Comparison of ENCODE assay signal across 8 cellular contexts in the genomic region with DNA sequence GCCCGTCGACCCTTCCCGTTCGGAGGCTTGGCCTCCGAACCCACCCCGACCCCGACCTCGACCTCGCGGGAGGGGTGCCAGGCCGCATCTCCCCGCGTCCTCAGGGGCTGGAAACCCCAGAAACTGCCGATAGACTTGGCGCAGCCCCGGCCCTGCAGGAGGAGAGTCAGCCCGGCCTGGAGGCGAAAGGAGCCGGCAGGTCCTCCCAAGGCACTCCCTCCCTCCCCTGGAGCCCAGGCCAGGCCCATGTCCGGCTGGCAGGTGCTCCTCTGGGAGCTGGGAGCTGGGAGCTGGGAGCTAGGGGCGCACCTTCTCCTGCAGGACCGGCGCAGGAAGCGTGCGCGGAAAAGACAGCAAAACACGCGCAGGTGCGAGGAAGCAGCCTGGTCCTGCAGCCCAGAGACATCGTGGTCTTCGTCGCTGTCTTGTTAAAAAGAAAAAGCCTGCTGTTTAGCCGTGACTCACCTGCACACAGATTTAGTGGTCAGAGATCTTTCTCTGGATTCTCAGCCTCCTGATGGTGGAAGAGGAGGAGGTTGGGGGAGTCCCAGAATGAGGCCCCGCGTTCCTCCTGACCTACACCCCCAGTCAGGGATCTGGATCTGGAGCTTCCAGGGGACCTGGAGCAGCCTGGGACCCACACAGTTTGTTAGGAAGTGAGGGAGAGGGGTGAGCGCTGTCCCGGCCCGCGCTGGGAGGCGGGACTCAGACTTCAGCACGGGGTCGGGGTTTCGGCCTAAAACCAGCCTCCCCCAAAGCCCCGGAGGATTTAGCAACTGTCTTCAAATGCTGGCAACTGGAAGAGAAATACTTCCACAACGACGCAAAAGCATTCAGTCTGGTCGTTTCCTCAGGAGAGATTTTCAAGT. TPM values are rescaled to one million over a fixed set of nuclear protein-coding genes. Genes with fewer than 3 reads are reported as not detected.
DNase-seq lines count a peak whose midpoint lies in the region; ATAC-seq, FAIRE-seq and TF ChIP-seq lines count a peak whose summit lies in the region.

No MANE protein-coding gene starts in this region.

- no peak overlapping the region for H2BK5ac ChIP-seq in IMR-90 (ENCODE audit: low read depth, low read length, poor library complexity, severe bottlenecking)

- peak overlapping the region; percentile 85 for H3K27ac ChIP-seq in CD4-positive, alpha-beta memory T cell (ENCODE audit: low read depth, low read length)
- no peak overlapping the region for H3K27ac ChIP-seq in IMR-90 (ENCODE audit: insufficient read depth, low read length)
- peak overlapping the region; percentile 92 to 95 for H3K27ac ChIP-seq in left lung
- H3K27ac ChIP-seq in thyroid gland = peak overlapping the region; percentile 92 to 99 (median 99)

- no peak overlapping the region; the same call in 1 of the 2 replicates for H4K91ac ChIP-seq in IMR-90 (ENCODE audit: insufficient read depth, low read depth, low read length)

- H3K9me1 ChIP-seq in IMR-90 (ENCODE audit: insufficient read depth, low read length) = no peaks in the 10 kb centered on the region

- no peak overlapping the region for H3K9ac ChIP-seq in IMR-90 (ENCODE audit: low read depth, low read length)

- peaks cover 46% of the 10 kb centered on the region for H3K4me1 ChIP-seq in CD4-positive, alpha-beta memory T cell (ENCODE audit: insufficient read depth, low read length)
- H3K4me1 ChIP-seq in IMR-90 (ENCODE audit: control insufficient read depth, insufficient read depth, low read length) (peaks cover 11% of the 10 kb centered on the region), left lung (peaks cover 6 to 42% of the 10 kb centered on the region in 2 donors), thyroid gland (peaks cover 27 to 52% of the 10 kb centered on the region in 2 donors)

- peak overlapping the region; percentile 75 to 96 (median 94) for H3K27ac Mint-ChIP-seq in CD4-positive, alpha-beta memory T cell
- H3K27ac Mint-ChIP-seq in brain = peak overlapping the region in 2 of 5 experiments; percentile 45 to 89

- no peaks in the 10 kb centered on the region for H3K36me3 ChIP-seq in CD4-positive, alpha-beta memory T cell (ENCODE audit: insufficient read depth, low read length)
- H3K36me3 ChIP-seq in IMR-90 (ENCODE audit: control insufficient read depth, insufficient read depth, low read length) = no peaks in the 10 kb centered on the region
- H3K36me3 ChIP-seq in left lung = no peaks in the 10 kb centered on the region
- no peaks in the 10 kb centered on the region for H3K36me3 ChIP-seq in thyroid gland

- no peak overlapping the region for H4K8ac ChIP-seq in IMR-90 (ENCODE audit: low read depth in 2 of 2, low read length in 2 of 2)

- no peaks in the 10 kb centered on the region for H3K27me3 Mint-ChIP-seq in CD4-positive, alpha-beta memory T cell
- H3K27me3 Mint-ChIP-seq in brain = peaks cover 68% of the 10 kb centered on the region

- CTCF ChIA-PET in CD4-positive, alpha-beta memory T cell (lab: Charles Lee; ENCODE audit: partially characterized antibody) = interaction anchor here (0.7 to 4.6 kb wide), 13 partner anchors 9 to 78 kb away, joined by 3 to 17 read pairs (median 4); no protein-coding TSS in a partner anchor
- CTCF ChIA-PET in IMR-90 (lab: Yijun Ruan, JAX) = interaction anchor here (1.0 kb wide), 1 partner anchor 19 kb away, joined by 3 read pairs; no protein-coding TSS in a partner anchor

- no peaks in the 10 kb centered on the region for H3K9me3 ChIP-seq in CD4-positive, alpha-beta memory T cell (ENCODE audit: control insufficient read depth in 1 of 2, low read length in 2 of 2)
- H3K9me3 ChIP-seq in IMR-90 (ENCODE audit: control insufficient read depth, insufficient read depth, low read length) (no peaks in the 10 kb centered on the region), left lung (no peaks in the 10 kb centered on the region), thyroid gland (no peaks in the 10 kb centered on the region)

- H2BK20ac ChIP-seq in IMR-90 (ENCODE audit: low read depth, low read length) = no peak overlapping the region

- TF ChIP-seq RAD21 in IMR-90 (IDR thresholded peaks at IDR 0.05; ENCODE audit: low read length) = no peak

- no peaks in the 10 kb centered on the region for H4K20me1 ChIP-seq in IMR-90 (ENCODE audit: insufficient read depth, low read length)

- peak overlapping the region in 1 of 2 donors; percentile 82 for H3K4me3 ChIP-seq in CD4-positive, alpha-beta memory T cell (ENCODE audit: low read length in 2 of 2)
- H3K4me3 ChIP-seq in IMR-90 (ENCODE audit: insufficient read depth, low read depth, low read length) = no peak overlapping the region
- H3K4me3 ChIP-seq in left lung = peak overlapping the region; percentile 60 to 76
- H3K4me3 ChIP-seq in thyroid gland (replicated peaks in 1 of 3) = peak overlapping the region; percentile 62 to 97 (median 90)

- no peak overlapping the region; the same call in 1 of the 2 replicates for H3K4me2 ChIP-seq in IMR-90 (ENCODE audit: low read depth, low read length)

- no peak for DNase-seq in CD4-positive, alpha-beta memory T cell
- DNase-seq in IMR-90 = no peak
- DNase-seq in left lung = peak; percentile 64 to 88
- peak; percentile 63 to 67 for DNase-seq in thyroid gland
- DNase-seq in H54 (ENCODE audit: insufficient read length, low spot score) = no peak

- H3K18ac ChIP-seq in IMR-90 (ENCODE audit: low read depth, low read length) = no peak overlapping the region

- no peaks in the 10 kb centered on the region for H3K27me3 ChIP-seq in CD4-positive, alpha-beta memory T cell (ENCODE audit: insufficient read depth, low read length)
- H3K27me3 ChIP-seq in IMR-90 (ENCODE audit: control insufficient read depth, insufficient read depth, low read length) (peaks cover 16% of the 10 kb centered on the region), left lung (peaks cover 12 to 25% of the 10 kb centered on the region in 2 donors), thyroid gland (no peaks in the 10 kb centered on the region)

- no peak overlapping the region for H3K23ac ChIP-seq in IMR-90 (ENCODE audit: low read depth, low read length)

- BruUV-seq in IMR-90 (replicated peaks; lab: Mats Ljungman, UMichigan) = no TSS peak

- no peak overlapping the region for H3K56ac ChIP-seq in IMR-90 (ENCODE audit: extremely low read depth, insufficient read depth, low read length)

- no peak overlapping the region for H4K5ac ChIP-seq in IMR-90 (ENCODE audit: low read depth, low read length)

- POLR2A ChIA-PET in CD4-positive, alpha-beta memory T cell (lab: Charles Lee; ENCODE audit: partially characterized antibody) = interaction anchor here (0.6 to 10.0 kb wide), 17 partner anchors 8 to 412 kb away, joined by 3 to 178 read pairs (median 16); a partner anchor contains a TSS
- POLR2A ChIA-PET in IMR-90 (lab: Charles Lee; ENCODE audit: unreplicated experiment) = no interaction called here

- 27% methylated on average over 26 of the region's 47 CpGs; no CpG with 5 or more reads in 1 of the 2 experiments for WGBS in IMR-90 (ENCODE audit: extremely low coverage in 2 of 2, insufficient read length in 1 of 2), 2 experiments
- WGBS in thyroid gland, 2 donors = 55 to 60% methylated on average over 24 to 28 of the region's 47 CpGs

- TF ChIP-seq CTCF in IMR-90 (conservative IDR thresholded peaks at IDR 0.05; ENCODE audit: low read depth, low read length) (no peak), brain (conservative IDR thresholded peaks at IDR 0.05) (no peak), left lung (IDR thresholded peaks at IDR 0.05) (no peak), thyroid gland (IDR thresholded peaks at IDR 0.05) (no peak)

- no peak overlapping the region for H3K14ac ChIP-seq in IMR-90 (replicated peaks; ENCODE audit: low read depth, low read length)

- dilution Hi-C loops in IMR-90 (cut with HindIII; ENCODE audit: low sequenced_read_pairs, unreplicated experiment) = no loop called here

- peaks cover 5 to 29% of the 10 kb centered on the region in 2 donors for H3K36me3 Mint-ChIP-seq in CD4-positive, alpha-beta memory T cell
- H3K36me3 Mint-ChIP-seq in brain = peaks cover 4% of the 10 kb centered on the region

- no peak overlapping the region for H3K4ac ChIP-seq in IMR-90 (ENCODE audit: low read depth, low read length)

- H3K4me3 Mint-ChIP-seq in CD4-positive, alpha-beta memory T cell = peak overlapping the region; percentile 56 to 93 (median 90)
- peak overlapping the region; percentile 14 to 77 (median 69) for H3K4me3 Mint-ChIP-seq in brain

- TF ChIP-seq POLR2A in IMR-90 (IDR thresholded peaks at IDR 0.05; ENCODE audit: low read depth, low read length) (no peak), thyroid gland (IDR thresholded peaks at IDR 0.05) (no peak), H54 (IDR thresholded peaks at IDR 0.05; ENCODE audit: low read depth, low read length) (no peak)

- in situ Hi-C loops in IMR-90 (cut with MboI; ENCODE audit: low sequenced_read_pairs) = no loop called here

- H2BK120ac ChIP-seq in IMR-90 (ENCODE audit: low read depth, low read length) = no peak overlapping the region

- 0 out of 3 replicates have a peak overlapping the region, but pooled peaks have one; percentile 2 for H2BK15ac ChIP-seq in IMR-90 (ENCODE audit: low read depth, low read length)

- no peak for FAIRE-seq in H54 (lab: Jason Lieb, UNC)

- H2AK5ac ChIP-seq in IMR-90 (ENCODE audit: low read depth, low read length) = 0 out of 2 replicates have a peak overlapping the region, but pooled peaks have one; percentile 7

- peaks cover 0 to 2% (median 0%) of the 10 kb centered on the region in 8 donors for H3K9me3 Mint-ChIP-seq in CD4-positive, alpha-beta memory T cell
- peaks cover 0 to 14% (median 7%) of the 10 kb centered on the region in 5 experiments for H3K9me3 Mint-ChIP-seq in brain

- H3K79me1 ChIP-seq in IMR-90 (ENCODE audit: low read depth in 1 of 2, low read length in 2 of 2) = peaks cover 3% of the 10 kb centered on the region in 2 experiments; a peak in 1 of 4 replicates

- H3K4me1 Mint-ChIP-seq in CD4-positive, alpha-beta memory T cell = peaks cover 33 to 64% (median 43%) of the 10 kb centered on the region in 4 donors
- peaks cover 49% of the 10 kb centered on the region for H3K4me1 Mint-ChIP-seq in brain

- peak overlapping the region; percentile 89 for H2AFZ ChIP-seq in IMR-90 (replicated peaks; ENCODE audit: low read length, poor library complexity)

- intact Hi-C loops in CD4-positive, alpha-beta memory T cell (cut with micrococcal nuclease) = loop anchor here (2.0 kb wide), 1 partner anchor 132 kb away; no protein-coding TSS in a partner anchor
- intact Hi-C loops in IMR-90 (cut with micrococcal nuclease) (no loop called here), left lung (cut with DNase I) (no loop called here), thyroid gland (cut with DNase I) (loop anchor here (10.0 kb wide), 1 partner anchor 58 kb away; no protein-coding TSS in a partner anchor)

- ATAC-seq in IMR-90 (ENCODE audit: low read depth) = no peak
- peak; percentile 60 for ATAC-seq in left lung
- no peak for ATAC-seq in GM19397 (IDR thresholded peaks at IDR 0.05; ENCODE audit: unreplicated experiment)
- no peak for ATAC-seq in HG03108 (IDR thresholded peaks at IDR 0.05; ENCODE audit: unreplicated experiment)

- peak overlapping the region; percentile 38 for H2AK9ac ChIP-seq in IMR-90 (replicated peaks; ENCODE audit: low read depth, low read length, poor library complexity)

RNA-seq across cellular contexts. Expression of a gene that starts 0.7 kb away (rescaled TPM):
- 100 to 1,000 TPM; 179 to 187 TPM for total RNA-seq in CD4-positive, alpha-beta memory T cell
- polyA plus RNA-seq in CD4-positive, alpha-beta memory T cell = 100 to 1,000 TPM in 1 of 2 donors, 10 to 100 TPM in 1; 92.2 to 119 TPM
- total RNA-seq in IMR-90 (2012; rRNA removed) (0.90 and 1.4 TPM in 2 replicates), left lung (10 to 100 TPM; 40.5 to 56.7 TPM), thyroid gland (10 to 100 TPM; 44.0 to 68.0 (median 60.2) TPM)
- polyA plus RNA-seq in IMR-90 (2012; rRNA removed) (0.72 and 0.75 TPM in 2 replicates), brain (ENCODE audit: insufficient read depth, low read depth, low replicate concordance) (8,940 TPM)
- polyA plus RNA-seq in IMR-90 (2012; cell fraction: cytosol; rRNA removed) = 0.52 and 0.82 TPM in 2 replicates
- 1.2 and 2.2 TPM in 2 replicates for polyA plus RNA-seq in IMR-90 (2012; cell fraction: nucleus; rRNA removed; ENCODE audit: low replicate concordance)

Comparison
In these comparisons a context has a peak if more than half of its experiments do, and no peak if none do; other contexts are left out.
1. DNase-seq: peak in left lung (2 of 2) and thyroid gland (2 of 2); none in CD4-positive, alpha-beta memory T cell (0 of 5), IMR-90 (single experiment) and H54 (single experiment).
2. RNA of a gene that starts 0.7 kb away (total RNA-seq): 179 to 187 TPM in CD4-positive, alpha-beta memory T cell, 44.0 to 68.0 TPM in thyroid gland and 40.5 to 56.7 TPM in left lung; 0.90 to 1.4 TPM in IMR-90; every median in the first group is over 10 times any median in the second.
3. intact Hi-C loops: an anchor here in CD4-positive, alpha-beta memory T cell (2.0 kb wide) and thyroid gland (10.0 kb wide); none called in IMR-90 and left lung.